19 cellular contexts compared by ENCODE assay signal in genomic region chr1:78464449-78464891, GRCh38. TPM values are rescaled to one million over a fixed set of nuclear protein-coding genes. Genes with fewer than 3 reads are reported as not detected.
DNase-seq lines count a peak whose midpoint lies in the region; ATAC-seq and TF ChIP-seq lines count a peak whose summit lies in the region.
"Had no signal": no experiment of that assay in that cellular context is flagged by ENCODE, and none has a peak within 500 bp of the region (broad histone marks: within the 10 kb centered on the region; RNA-seq: fewer than 3 reads in every experiment).

No MANE protein-coding gene starts in this region.

- no peak overlapping the region for H3K4me3 ChIP-seq in heart left ventricle
- H3K4me3 ChIP-seq in epithelial cell of esophagus (ENCODE audit: low read length), result no peak overlapping the region
- no peak overlapping the region for H3K4me3 ChIP-seq in H7 (ENCODE audit: insufficient read depth, low read depth, low read length)
- H3K4me3 ChIP-seq: K562, SJCRH30 had no signal

- H3K9me3 ChIP-seq in heart left ventricle, result peaks cover 0 to 41% (median 14%) of the 10 kb centered on the region in 12 donors
- H3K9me3 ChIP-seq: SJCRH30 had no signal

- H3K27me3 ChIP-seq in heart left ventricle (no peaks in the 10 kb centered on the region), H7 (ENCODE audit: control insufficient read depth, insufficient read depth, low read length) (no peaks in the 10 kb centered on the region)
- H3K27me3 ChIP-seq: SJCRH30 had no signal

- no peak for DNase-seq in left cardiac atrium
- DNase-seq in heart left ventricle, result no peak
- DNase-seq in RPMI7951 (ENCODE audit: low read depth), result peak; percentile 28
- DNase-seq in epithelial cell of esophagus (ENCODE audit: low read depth), result peak; percentile 14
- no peak for DNase-seq in H4 (ENCODE audit: low spot score)
- no peak for DNase-seq in H7
- DNase-seq: CD4-positive, alpha-beta memory T cell; DMS79; NCI-H1105 treated with DMSO at 0.1 percent for 48 hours; NCI-H1694 treated with DMSO at 0.1 percent for 48 hours; NCI-H226; NCI-H526; SJCRH30 had no signal

- no peaks in the 10 kb centered on the region for H3K36me3 ChIP-seq in heart left ventricle
- H3K36me3 ChIP-seq in H7 (replicated peaks; ENCODE audit: control insufficient read depth, insufficient read depth, low read length), result no peaks in the 10 kb centered on the region
- H3K36me3 ChIP-seq: SJCRH30 had no signal

- intact Hi-C loops in left cardiac atrium (cut with DNase I) (no loop called here), heart left ventricle (cut with DNase I) (no loop called here)

- no peak overlapping the region for H3K27ac ChIP-seq in heart left ventricle
- H3K27ac ChIP-seq: RWPE1, SJCRH30 had no signal

- peak; percentile 70 to 82 for ATAC-seq in left cardiac atrium
- no peak for ATAC-seq in heart left ventricle
- ATAC-seq in HG03460 (IDR thresholded peaks at IDR 0.05; ENCODE audit: unreplicated experiment), result no peak
- ATAC-seq in GM21717 (IDR thresholded peaks at IDR 0.05; ENCODE audit: unreplicated experiment), result no peak
- ATAC-seq: HCT116, K562 had no signal

- WGBS in heart left ventricle, 4 donors, result 64 to 78% (median 67%) methylated on average over 1 of the region's 1 CpG

- no peaks in the 10 kb centered on the region for H3K4me1 ChIP-seq in heart left ventricle
- H3K4me1 ChIP-seq: SJCRH30 had no signal

- no peak for TF ChIP-seq POLR2A in heart left ventricle (IDR thresholded peaks at IDR 0.05)

- TF ChIP-seq CTCF in heart left ventricle (IDR thresholded peaks at IDR 0.05) (no peak), epithelial cell of esophagus (IDR thresholded peaks at IDR 0.05; ENCODE audit: insufficient read depth, low read depth, low read length, missing control alignments) (no peak)

RNA-seq across cellular contexts. Expression of gene PTGFR, which starts 26.3 kb away (rescaled TPM):
- total RNA-seq in left cardiac atrium, result 1 to 10 TPM; 4.2 to 7.9 TPM
- 1 to 10 TPM in 3 of 9 donors, under 1 TPM in 6; 0.16 to 3.6 (median 0.39) TPM for total RNA-seq in heart left ventricle
- polyA plus RNA-seq in heart left ventricle, result under 1 TPM; 0.15 to 0.30 TPM
- 31.3 and 39.9 TPM in 2 replicates for total RNA-seq in RPMI7951 (2014; rRNA removed; shearing (Covaris generic))
- 0.12 and 0.39 TPM in 2 replicates for total RNA-seq in H4 (2014; rRNA removed; shearing (Covaris generic))
- not detected in 2 replicates for total RNA-seq in H7 (2014; rRNA removed; shearing (Covaris generic))
- total RNA-seq: CD4-positive, alpha-beta memory T cell; G401; SJCRH30 had no signal
- polyA plus RNA-seq: CD4-positive, alpha-beta memory T cell; K562 had no signal

Comparison
In these comparisons a context has a peak if more than half of its experiments do, and no peak if none do; other contexts are left out.
1. ATAC-seq: peak in left cardiac atrium (2 of 2); none in heart left ventricle (0 of 4), HG03460 (single experiment) and GM21717 (single experiment).
2. DNase-seq: peak in RPMI7951 (single experiment) and epithelial cell of esophagus (single experiment); none in left cardiac atrium (single experiment), heart left ventricle (0 of 5), H4 (single experiment) and H7 (single experiment).